18 cellular contexts compared by ENCODE assay signal in the genomic region with DNA sequence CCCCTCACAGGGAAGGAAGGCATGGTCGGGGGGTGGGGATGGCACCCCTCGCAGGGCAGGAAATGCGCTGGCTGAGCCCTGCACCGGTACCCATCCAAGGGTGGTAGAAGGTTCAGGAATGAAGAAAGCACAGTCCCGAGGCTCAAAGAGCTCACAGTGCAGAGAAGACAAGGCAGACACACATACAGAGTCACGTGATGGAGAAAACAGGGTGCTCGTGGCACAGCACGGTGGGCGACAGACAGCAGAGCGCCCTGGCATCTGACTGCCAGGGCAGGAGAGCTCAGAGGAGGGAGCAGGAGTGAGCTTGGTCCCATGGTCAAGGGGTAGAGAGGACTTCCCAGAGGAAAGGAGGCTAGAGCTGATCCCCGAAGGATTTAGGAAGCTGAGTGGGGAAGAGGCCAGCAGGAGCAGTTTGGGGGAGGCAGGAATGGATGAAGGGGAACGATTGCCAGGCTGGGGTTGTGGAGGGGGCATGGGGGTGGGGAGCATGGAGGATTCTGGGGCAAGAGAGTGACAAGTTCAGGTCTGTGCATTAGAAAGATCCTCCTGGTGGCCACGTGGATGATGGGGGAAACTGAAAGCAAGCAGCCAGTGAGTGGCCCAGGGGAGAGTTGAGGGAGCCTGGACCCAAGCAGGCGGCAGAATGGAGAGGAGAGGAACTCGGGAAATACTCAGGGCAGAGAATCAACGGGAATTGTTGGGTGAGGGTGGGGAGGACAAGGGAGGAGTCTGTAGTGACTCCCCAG. TPM values are rescaled to one million over a fixed set of nuclear protein-coding genes. Genes with fewer than 3 reads are reported as not detected.
DNase-seq lines count a peak whose midpoint lies in the region; ATAC-seq and TF ChIP-seq lines count a peak whose summit lies in the region.
"Had no signal": no experiment of that assay in that cellular context is flagged by ENCODE, and none has a peak within 500 bp of the region (broad histone marks: within the 10 kb centered on the region; RNA-seq: fewer than 3 reads in every experiment).

No MANE protein-coding gene starts in this region.

- H3K27ac Mint-ChIP-seq in activated T-helper 1 cell treated with anti-CD3 and anti-CD28 coated beads, Interleukin-12 subunit alpha, Interleukin-12 subunit beta, Interleukin-2, Interleukin-4 antibody, amounts not matched to agents 30 ng/mL and 10 ng/mL and 1 ng/mL, durations not matched to agents 14 hours and 24 hours and 36 hours = peak overlapping the region; percentile 4
- H3K27ac Mint-ChIP-seq: activated CD4-positive, alpha-beta T cell treated with anti-CD3 and anti-CD28 coated beads for 36 hours; B cell; T-helper 2 cell treated with Interferon-gamma antibody and Interleukin-4, amounts not matched to agents 5 μg/mL and 100 μg/mL, for 36 hours had no signal

- H3K4me3 ChIP-seq in gastrocnemius medialis (no peak overlapping the region), foreskin fibroblast (ENCODE audit: low read depth in 1 of 2, low read length in 2 of 2) (no peak overlapping the region), mammary epithelial cell (replicated peaks in 1 of 3; ENCODE audit: insufficient read depth in 1 of 3, low read depth in 2 of 3, low read length in 3 of 3) (no peak overlapping the region)
- H3K4me3 ChIP-seq: upper lobe of left lung had no signal

- no peak overlapping the region for H3K9ac ChIP-seq in mammary epithelial cell (ENCODE audit: insufficient read depth, low read length)

- ATAC-seq in gastrocnemius medialis = no peak
- ATAC-seq: activated CD4-positive, alpha-beta T cell treated with anti-CD3 and anti-CD28 coated beads for 36 hours; naive thymus-derived CD8-positive, alpha-beta T cell had no signal

- BruUV-seq in mammary epithelial cell (replicated peaks; lab: Mats Ljungman, UMichigan) = no TSS peak

- CTCF ChIA-PET in mammary epithelial cell (lab: Charles Lee; ENCODE audit: low non-redundant PET) = no interaction called here

- H3K27me3 ChIP-seq in gastrocnemius medialis (no peaks in the 10 kb centered on the region), mammary epithelial cell (ENCODE audit: insufficient read depth, low read length) (no peaks in the 10 kb centered on the region)
- H3K27me3 ChIP-seq: upper lobe of left lung had no signal

- no peaks in the 10 kb centered on the region for H3K9me3 ChIP-seq in gastrocnemius medialis
- no peaks in the 10 kb centered on the region for H3K9me3 ChIP-seq in mammary epithelial cell (replicated peaks; ENCODE audit: insufficient read depth, low read length)
- H3K9me3 ChIP-seq: upper lobe of left lung had no signal

- no peaks in the 10 kb centered on the region for H3K9me3 Mint-ChIP-seq in activated T-helper 1 cell treated with anti-CD3 and anti-CD28 coated beads, Interleukin-12 subunit alpha, Interleukin-12 subunit beta, Interleukin-2, Interleukin-4 antibody, amounts not matched to agents 30 ng/mL and 10 ng/mL and 1 ng/mL, durations not matched to agents 14 hours and 24 hours and 36 hours
- H3K9me3 Mint-ChIP-seq: naive thymus-derived CD8-positive, alpha-beta T cell; T-helper 2 cell treated with Interferon-gamma antibody and Interleukin-4, amounts not matched to agents 5 μg/mL and 100 μg/mL, for 36 hours had no signal

- H3K4me1 ChIP-seq in gastrocnemius medialis (peaks cover 68 to 84% of the 10 kb centered on the region in 2 donors), mammary epithelial cell (ENCODE audit: insufficient read depth, low read length) (no peaks in the 10 kb centered on the region)

- H3K4me3 Mint-ChIP-seq in activated T-helper 1 cell treated with anti-CD3 and anti-CD28 coated beads, Interleukin-12 subunit alpha, Interleukin-12 subunit beta, Interleukin-2, Interleukin-4 antibody, amounts not matched to agents 30 ng/mL and 10 ng/mL and 1 ng/mL, durations not matched to agents 14 hours and 24 hours and 36 hours = no peak overlapping the region
- H3K4me3 Mint-ChIP-seq: activated CD4-positive, alpha-beta T cell treated with anti-CD3 and anti-CD28 coated beads for 36 hours; B cell; naive thymus-derived CD8-positive, alpha-beta T cell; T-helper 2 cell treated with Interferon-gamma antibody and Interleukin-4, amounts not matched to agents 5 μg/mL and 100 μg/mL, for 36 hours had no signal

- WGBS in mammary epithelial cell (ENCODE audit: low coverage, missing lambda C conversion rate) = 69% methylated on average over 10 of the region's 16 CpGs

- H3K36me3 ChIP-seq in gastrocnemius medialis = no peaks in the 10 kb centered on the region
- H3K36me3 ChIP-seq in mammary epithelial cell (ENCODE audit: insufficient read depth, low read length) = no peaks in the 10 kb centered on the region
- H3K36me3 ChIP-seq: upper lobe of left lung had no signal

- dilution Hi-C loops in mammary epithelial cell (cut with HindIII; ENCODE audit: low sequenced_read_pairs) = no loop called here

- intact Hi-C loops in activated T-helper 1 cell treated with anti-CD3 and anti-CD28 coated beads, Interleukin-12 subunit alpha, Interleukin-12 subunit beta, Interleukin-2, Interleukin-4 antibody, amounts not matched to agents 30 ng/mL and 10 ng/mL and 1 ng/mL, durations not matched to agents 14 hours and 24 hours and 36 hours (cut with micrococcal nuclease) = no loop called here
- intact Hi-C loops in gastrocnemius medialis (cut with DNase I; ENCODE audit: low total_unique reads) = no loop called here
- intact Hi-C loops in mammary epithelial cell (cut with micrococcal nuclease) = no loop called here

- peaks cover 11% of the 10 kb centered on the region for H3K27me3 Mint-ChIP-seq in activated T-helper 1 cell treated with anti-CD3 and anti-CD28 coated beads, Interleukin-12 subunit alpha, Interleukin-12 subunit beta, Interleukin-2, Interleukin-4 antibody, amounts not matched to agents 30 ng/mL and 10 ng/mL and 1 ng/mL, durations not matched to agents 14 hours and 24 hours and 36 hours (ENCODE audit: insufficient read depth)

- H3K4me2 ChIP-seq in mammary epithelial cell (ENCODE audit: insufficient read depth, low read depth, low read length) = no peak overlapping the region

- DNase-seq in HuH-7 (ENCODE audit: low spot score) = peak; percentile 28
- DNase-seq in activated T-helper 1 cell treated with anti-CD3 and anti-CD28 coated beads, Interleukin-12 subunit alpha, Interleukin-12 subunit beta, Interleukin-2, Interleukin-4 antibody, amounts not matched to agents 30 ng/mL and 10 ng/mL and 1 ng/mL, durations not matched to agents 14 hours and 24 hours and 36 hours (ENCODE audit: low spot score) = no peak
- peak; percentile 27 to 43 for DNase-seq in hippocampal formation (lab: John Stamatoyannopoulos, UW)
- DNase-seq in gastrocnemius medialis = no peak
- DNase-seq in NCI-H446 (lab: John Stamatoyannopoulos, UW) = no peak
- no peak for DNase-seq in foreskin fibroblast
- no peak for DNase-seq in NCI-H128 (lab: John Stamatoyannopoulos, UW; ENCODE audit: unreplicated experiment)
- DNase-seq in mammary epithelial cell = no peak
- DNase-seq: activated CD4-positive, alpha-beta T cell treated with anti-CD3 and anti-CD28 coated beads for 36 hours; GOT3; naive thymus-derived CD8-positive, alpha-beta T cell; NCI-H2107; NCI-H774; stimulated activated CD4-positive, alpha-beta T cell treated with anti-CD3 and anti-CD28 coated beads, Interleukin-2, amount 100 ng/mL, for 48 hours; stimulated activated CD8-positive, alpha-beta memory T cell treated with anti-CD3 and anti-CD28 coated beads, Interleukin-4, amount 100 ng/mL, for 48 hours; upper lobe of left lung had no signal

- no peaks in the 10 kb centered on the region for H3K79me2 ChIP-seq in mammary epithelial cell (ENCODE audit: insufficient read depth, low read length)

- TF ChIP-seq CTCF in gastrocnemius medialis (IDR thresholded peaks at IDR 0.05 in 4 of 5, conservative IDR thresholded peaks at IDR 0.05 in 1 of 5) (no peak), foreskin fibroblast (IDR thresholded peaks at IDR 0.05; ENCODE audit: low read depth, low read length) (no peak), mammary epithelial cell (conservative IDR thresholded peaks at IDR 0.05 in 1 of 2, IDR thresholded peaks at IDR 0.05 in 1 of 2; ENCODE audit: extremely low read depth in 1 of 2, insufficient read depth in 1 of 2, low read depth in 1 of 2, low read length in 2 of 2) (no peak)

- H3K4me1 Mint-ChIP-seq in activated T-helper 1 cell treated with anti-CD3 and anti-CD28 coated beads, Interleukin-12 subunit alpha, Interleukin-12 subunit beta, Interleukin-2, Interleukin-4 antibody, amounts not matched to agents 30 ng/mL and 10 ng/mL and 1 ng/mL, durations not matched to agents 14 hours and 24 hours and 36 hours (ENCODE audit: low read depth) = no peaks in the 10 kb centered on the region
- H3K4me1 Mint-ChIP-seq: activated CD4-positive, alpha-beta T cell treated with anti-CD3 and anti-CD28 coated beads for 36 hours; B cell had no signal

- in situ Hi-C loops in gastrocnemius medialis (cut with MboI; ENCODE audit: low sequenced_read_pairs in 4 of 4) (no loop called here), mammary epithelial cell (cut with MboI; ENCODE audit: low sequenced_read_pairs in 2 of 2) (no loop called here)

- no peaks in the 10 kb centered on the region for H3K36me3 Mint-ChIP-seq in activated T-helper 1 cell treated with anti-CD3 and anti-CD28 coated beads, Interleukin-12 subunit alpha, Interleukin-12 subunit beta, Interleukin-2, Interleukin-4 antibody, amounts not matched to agents 30 ng/mL and 10 ng/mL and 1 ng/mL, durations not matched to agents 14 hours and 24 hours and 36 hours (ENCODE audit: low read depth)

- H4K20me1 ChIP-seq in mammary epithelial cell (ENCODE audit: insufficient read depth, low read length) = no peaks in the 10 kb centered on the region

- peak overlapping the region; percentile 67 to 75 (median 71) for H3K27ac ChIP-seq in gastrocnemius medialis
- no peak overlapping the region for H3K27ac ChIP-seq in mammary epithelial cell (ENCODE audit: insufficient read depth, low read depth, low read length)

- TF ChIP-seq POLR2A in gastrocnemius medialis (IDR thresholded peaks at IDR 0.05) = no peak

- H2AFZ ChIP-seq in mammary epithelial cell (ENCODE audit: low read depth, low read length) = no peak overlapping the region

RNA-seq across cellular contexts. Expression of a gene that starts 43.9 kb away (rescaled TPM):
- total RNA-seq in activated T-helper 1 cell treated with anti-CD3 and anti-CD28 coated beads, Interleukin-12 subunit alpha, Interleukin-12 subunit beta, Interleukin-2, Interleukin-4 antibody, amounts not matched to agents 30 ng/mL and 10 ng/mL and 1 ng/mL, durations not matched to agents 14 hours and 24 hours and 36 hours = 0.57 and 0.64 TPM in 2 replicates
- total RNA-seq in gastrocnemius medialis = 10 to 100 TPM; 13.4 to 26.6 (median 21.9) TPM
- 1 to 10 TPM in 1 of 2 donors, under 1 TPM in 1; 0.31 to 1.0 TPM for total RNA-seq in mammary epithelial cell
- polyA plus RNA-seq in mammary epithelial cell = 0.76 TPM
- 0.88 TPM for polyA minus RNA-seq in mammary epithelial cell

Comparison
In these comparisons a context has a peak if more than half of its experiments do, and no peak if none do; other contexts are left out.
1. DNase-seq: peak in HuH-7 (single experiment) and hippocampal formation (2 of 2); none in activated T-helper 1 cell treated with anti-CD3 and anti-CD28 coated beads, Interleukin-12 subunit alpha, Interleukin-12 subunit beta, Interleukin-2, Interleukin-4 antibody, amounts not matched to agents 30 ng/mL and 10 ng/mL and 1 ng/mL, durations not matched to agents 14 hours and 24 hours and 36 hours (single experiment), gastrocnemius medialis (0 of 2), NCI-H446 (0 of 2), foreskin fibroblast (0 of 2), NCI-H128 (single experiment) and mammary epithelial cell (single experiment).